8 cellular contexts compared by ENCODE assay signal in the genomic region with DNA sequence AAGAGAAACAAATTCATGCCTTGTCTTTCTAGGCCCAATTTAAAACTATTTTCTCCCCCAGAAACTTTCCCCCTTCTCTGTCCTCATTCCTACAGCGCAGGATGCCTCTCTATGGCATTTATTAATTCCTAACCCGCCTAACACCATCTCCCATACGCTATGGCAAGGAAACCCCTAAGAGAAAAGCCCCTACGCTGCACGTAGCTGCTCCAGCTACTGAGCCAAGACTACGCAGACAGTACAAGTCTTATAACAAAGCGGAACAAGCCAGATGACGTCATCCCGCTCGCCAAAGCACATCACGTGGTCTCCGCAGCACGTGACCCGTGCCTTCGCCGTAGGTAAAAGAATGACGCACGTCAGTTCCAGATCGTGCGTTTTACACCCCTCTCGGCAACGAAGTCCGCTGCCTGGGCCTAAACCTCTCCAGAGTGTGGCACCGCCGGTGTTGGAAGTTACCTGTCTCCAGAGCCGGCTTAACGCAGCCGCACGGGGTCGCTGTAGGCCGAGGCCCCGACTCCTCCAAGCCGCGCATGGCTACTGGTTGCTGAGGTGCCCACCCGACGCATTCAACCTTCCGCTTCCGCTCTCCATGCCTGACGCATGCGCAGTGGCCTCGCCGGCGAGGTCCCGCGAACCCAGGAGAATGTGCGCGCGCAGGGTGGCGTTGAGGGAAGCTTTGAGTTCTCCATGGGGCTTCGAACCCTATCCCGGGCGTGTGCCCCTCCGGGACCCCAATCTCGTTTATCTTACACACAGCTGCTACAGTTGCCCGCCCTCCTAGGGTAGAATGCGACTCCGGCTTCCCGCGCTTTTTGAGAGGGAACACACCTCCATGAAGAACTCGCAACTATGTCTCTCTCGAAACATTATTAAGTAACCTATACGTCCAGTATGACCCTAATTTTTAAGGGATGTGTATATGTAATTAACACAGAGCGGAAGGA. TPM values are rescaled to one million over a fixed set of nuclear protein-coding genes. Genes with fewer than 3 reads are reported as not detected.
DNase-seq lines count a peak whose midpoint lies in the region; TF ChIP-seq lines count a peak whose summit lies in the region.

A gene with protein sequence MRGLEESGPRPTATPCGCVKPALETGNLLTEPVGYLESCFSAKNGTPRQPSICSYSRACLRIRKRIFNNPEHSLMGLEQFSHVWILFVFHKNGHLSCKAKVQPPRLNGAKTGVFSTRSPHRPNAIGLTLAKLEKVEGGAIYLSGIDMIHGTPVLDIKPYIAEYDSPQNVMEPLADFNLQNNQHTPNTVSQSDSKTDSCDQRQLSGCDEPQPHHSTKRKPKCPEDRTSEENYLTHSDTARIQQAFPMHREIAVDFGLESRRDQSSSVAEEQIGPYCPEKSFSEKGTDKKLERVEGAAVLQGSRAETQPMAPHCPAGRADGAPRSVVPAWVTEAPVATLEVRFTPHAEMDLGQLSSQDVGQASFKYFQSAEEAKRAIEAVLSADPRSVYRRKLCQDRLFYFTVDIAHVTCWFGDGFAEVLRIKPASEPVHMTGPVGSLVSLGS (minus strand): TSS at position 542 of the 947 bp plus-strand sequence. CDS start 7 bp downstream, at position 535.

- DNase-seq in HFFc6 = peak; percentile 95
- peak; percentile 98 for DNase-seq in NAMALWA (ENCODE audit: low spot score)
- DNase-seq in SK-N-DZ (ENCODE audit: low spot score) = peak; percentile 97
- DNase-seq in activated naive CD4-positive, alpha-beta T cell treated with anti-CD3 and anti-CD28 coated beads, Interleukin-2, amount 10 ng/mL, durations not matched to agents 7 days and 5 days = peak; percentile 98
- DNase-seq in globus pallidus (ENCODE audit: low spot score) = peak; percentile 96
- DNase-seq in nucleus accumbens (lab: John Stamatoyannopoulos, UW) = peak; percentile 81 to 100 (median 98)
- DNase-seq in suprapubic skin (ENCODE audit: low spot score in 2 of 2) = peak; percentile 99

- H3K4me3 Mint-ChIP-seq in HFFc6 = peak within 1 kb of the TSS; percentile 95
- H3K4me3 Mint-ChIP-seq in activated naive CD4-positive, alpha-beta T cell treated with anti-CD3 and anti-CD28 coated beads, Interleukin-2, amount 10 ng/mL, durations not matched to agents 7 days and 5 days = peak within 1 kb of the TSS; percentile 82

- WGBS in suprapubic skin = under 1% methylated on average over 59 of the region's 63 CpGs

- peak in 1 of 2 donors; percentile 90 for TF ChIP-seq POLR2A in suprapubic skin (IDR thresholded peaks at IDR 0.05)

- peak; percentile 18 for TF ChIP-seq EP300 in suprapubic skin (IDR thresholded peaks at IDR 0.05)

- TF ChIP-seq CTCF in HFFc6 (IDR thresholded peaks at IDR 0.05) (peak; percentile 83), suprapubic skin (IDR thresholded peaks at IDR 0.05) (peak; percentile 28 to 54)

- H3K27me3 Mint-ChIP-seq in HFFc6 (ENCODE audit: insufficient read depth) = peaks cover 12% of the 10 kb centered on the region
- H3K27me3 Mint-ChIP-seq in activated naive CD4-positive, alpha-beta T cell treated with anti-CD3 and anti-CD28 coated beads, Interleukin-2, amount 10 ng/mL, durations not matched to agents 7 days and 5 days = peaks cover 5% of the 10 kb centered on the region

- H3K27ac ChIP-seq in suprapubic skin = peak within 1 kb of the TSS; percentile 95

- H3K4me3 ChIP-seq in GM08714 (ENCODE audit: low read length) (peak within 1 kb of the TSS; percentile 87), suprapubic skin (peak within 1 kb of the TSS; percentile 52)

- CTCF ChIA-PET in activated naive CD4-positive, alpha-beta T cell treated with anti-CD3 and anti-CD28 coated beads, Interleukin-2, amount 10 ng/mL, durations not matched to agents 7 days and 5 days (lab: Charles Lee) = interaction anchor here (0.6 to 5.6 kb wide), 36 partner anchors 8 to 342 kb away, joined by 3 to 56 read pairs (median 6); a partner anchor contains a TSS

- H3K27ac Mint-ChIP-seq in HFFc6 = peak within 1 kb of the TSS; percentile 98
- peak within 1 kb of the TSS; percentile 96 for H3K27ac Mint-ChIP-seq in activated naive CD4-positive, alpha-beta T cell treated with anti-CD3 and anti-CD28 coated beads, Interleukin-2, amount 10 ng/mL, durations not matched to agents 7 days and 5 days

- H3K9me3 Mint-ChIP-seq in HFFc6 = no peaks in the 10 kb centered on the region
- no peaks in the 10 kb centered on the region for H3K9me3 Mint-ChIP-seq in activated naive CD4-positive, alpha-beta T cell treated with anti-CD3 and anti-CD28 coated beads, Interleukin-2, amount 10 ng/mL, durations not matched to agents 7 days and 5 days

- H3K4me1 Mint-ChIP-seq in HFFc6 (ENCODE audit: low read depth) = peaks cover 46% of the 10 kb centered on the region
- peaks cover 51% of the 10 kb centered on the region for H3K4me1 Mint-ChIP-seq in activated naive CD4-positive, alpha-beta T cell treated with anti-CD3 and anti-CD28 coated beads, Interleukin-2, amount 10 ng/mL, durations not matched to agents 7 days and 5 days

- peaks cover 6% of the 10 kb centered on the region for H3K36me3 Mint-ChIP-seq in HFFc6 (ENCODE audit: low read depth)
- peaks cover 17% of the 10 kb centered on the region for H3K36me3 Mint-ChIP-seq in activated naive CD4-positive, alpha-beta T cell treated with anti-CD3 and anti-CD28 coated beads, Interleukin-2, amount 10 ng/mL, durations not matched to agents 7 days and 5 days

- H3K36me3 ChIP-seq in suprapubic skin = no peaks in the 10 kb centered on the region

- H3K27me3 ChIP-seq in suprapubic skin = peaks cover 5% of the 10 kb centered on the region

- H3K4me1 ChIP-seq in suprapubic skin = peaks cover 50% of the 10 kb centered on the region

- H3K9me3 ChIP-seq in suprapubic skin = no peaks in the 10 kb centered on the region

RNA-seq across cellular contexts. Expression of the gene that starts here (rescaled TPM):
- total RNA-seq in HFFc6 (2021; fragmentation: NEBNext Ultra II Directional; extraction: Animal tissue kit (Norgen Biotek cat#: 25700)) = 10 to 100 TPM in 2 of 6 experiments, 1 to 10 TPM in 4; 8.4 to 10.9 (median 9.6) TPM
- polyA plus RNA-seq in SK-N-DZ (2014; cell fraction: cytosol; rRNA removed) = 9.6 and 10.0 TPM in 2 replicates
- polyA plus RNA-seq in SK-N-DZ (2014; cell fraction: nucleus; rRNA removed) = 11.6 and 13.8 TPM in 2 replicates
- 10 to 100 TPM; 19.3 to 47.2 (median 31.7) TPM for total RNA-seq in suprapubic skin

Comparison
In these comparisons a context has a peak if more than half of its experiments do, and no peak if none do; other contexts are left out.
1. Peak in every context shown above with its lines: DNase-seq, H3K4me3 ChIP-seq and H3K27ac ChIP-seq.